10 cellular contexts compared by ENCODE assay signal in genomic region chr7:148304456-148304855, GRCh38.
DNase-seq lines count a peak whose midpoint lies in the region; ATAC-seq, FAIRE-seq and TF ChIP-seq lines count a peak whose summit lies in the region.
"Had no signal": no experiment of that assay in that cellular context is flagged by ENCODE, and none has a peak within 500 bp of the region (broad histone marks: within the 10 kb centered on the region; RNA-seq: fewer than 3 reads in every experiment).

No MANE protein-coding gene starts in this region.

- TF ChIP-seq EP300 in K562 (IDR thresholded peaks at IDR 0.05; ENCODE audit: low read length) = 0 out of 2 replicates have a peak, but pooled peaks have one; percentile 33

- no peak for TF ChIP-seq POLR2A in K562 (conservative IDR thresholded peaks at IDR 0.05)

- H3K4me2 ChIP-seq in K562 (ENCODE audit: insufficient read depth, low read length) = peak overlapping the region; percentile 38

- ATAC-seq in GM21367 (IDR thresholded peaks at IDR 0.05; ENCODE audit: unreplicated experiment) (peak; percentile 75), HG03558 (IDR thresholded peaks at IDR 0.05; ENCODE audit: extremely low read depth, unreplicated experiment) (peak; percentile 62), K562 (peak; percentile 99), psoas muscle (no peak)

- intact Hi-C loops in K562 (cut with micrococcal nuclease) (no loop called here), psoas muscle (cut with DNase I) (no loop called here)

- H3K79me2 ChIP-seq in K562 (ENCODE audit: control insufficient read depth, insufficient read depth, low read length) = no peaks in the 10 kb centered on the region

- peak; percentile 83 for FAIRE-seq in K562 (lab: Jason Lieb, UNC)

- POLR2A ChIA-PET in K562 (lab: Yijun Ruan, JAX) = interaction anchor here (0.6 kb wide), 1 partner anchor 259 kb away, joined by 4 read pairs; no protein-coding TSS in a partner anchor

- H3K9ac ChIP-seq in K562 (ENCODE audit: insufficient read depth in 1 of 2, low read depth in 2 of 2, low read length in 2 of 2) = no peak overlapping the region

- H3K9me1 ChIP-seq in K562 (ENCODE audit: control insufficient read depth, insufficient read depth, low read length) = no peaks in the 10 kb centered on the region

- no peak for TF ChIP-seq CTCF in K562 (IDR thresholded peaks at IDR 0.05 in 2 of 3, conservative IDR thresholded peaks at IDR 0.05 in 1 of 3; ENCODE audit: insufficient read depth in 2 of 3, low read depth in 1 of 3, low read length in 3 of 3)
- no peak for TF ChIP-seq CTCF in psoas muscle (IDR thresholded peaks at IDR 0.05)

- H3K4me1 ChIP-seq in K562 (replicated peaks in 1 of 2; ENCODE audit: control insufficient read depth in 2 of 2, insufficient read depth in 2 of 2, low read length in 2 of 2) (peaks cover 0 to 3% of the 10 kb centered on the region in 2 experiments; a peak in 1 of 5 replicates), psoas muscle (no peaks in the 10 kb centered on the region)

- H3K27ac ChIP-seq in K562 (ENCODE audit: extremely low read depth, low read depth, low read length) (no peak overlapping the region), psoas muscle (no peak overlapping the region)

- DNase-seq in DMS 273 treated with DMSO at 0.1 percent for 48 hours (lab: John Stamatoyannopoulos, UW) (peak; percentile 23), K562 (ENCODE audit: extremely low read depth in 1 of 4, low spot score in 3 of 4) (peak in 2 of 4 experiments; percentile 62 to 78), HPDE6-E6E7 (ENCODE audit: extremely low spot score) (no peak), cerebellar nuclear complex (lab: John Stamatoyannopoulos, UW) (no peak), psoas muscle (no peak)
- no peak for DNase-seq in stimulated activated CD4-positive, alpha-beta T cell treated with anti-CD3 and anti-CD28 coated beads, Interleukin-1b, Interleukin-23, amount 100 ng/mL, for 48 hours
- DNase-seq: central memory CD4-positive, alpha-beta T cell; NCI-H226 had no signal

- H4K20me1 ChIP-seq in K562 (replicated peaks; ENCODE audit: control insufficient read depth, insufficient read depth, low read length) = no peaks in the 10 kb centered on the region

- H3K9me3 ChIP-seq in K562 (replicated peaks; ENCODE audit: control insufficient read depth, insufficient read depth, low read depth, low read length) (no peaks in the 10 kb centered on the region), psoas muscle (no peaks in the 10 kb centered on the region)

- BruUV-seq in K562 (replicated peaks; lab: Mats Ljungman, UMichigan) = no TSS peak

- no peak overlapping the region for H2AFZ ChIP-seq in K562 (ENCODE audit: low read depth, low read length)

- H3K27me3 ChIP-seq in K562 (ENCODE audit: control insufficient read depth in 2 of 2, insufficient read depth in 2 of 2, low read length in 2 of 2) = peaks cover 0 to 5% of the 10 kb centered on the region in 2 experiments; a peak in 1 of 5 replicates
- H3K27me3 ChIP-seq in psoas muscle (ENCODE audit: insufficient read depth in 3 of 3, low read length in 2 of 3) = no peaks in the 10 kb centered on the region

- in situ Hi-C loops in K562 (cut with MboI) = no loop called here

- WGBS in K562 (ENCODE audit: insufficient coverage, low coverage, missing lambda C conversion rate) = 0% methylated on average over 1 of the region's 1 CpG
- 23 to 44% (median 33%) methylated on average over 1 of the region's 1 CpG for WGBS in psoas muscle, 3 donors

- H3K4me3 ChIP-seq in K562 (no peak overlapping the region), psoas muscle (no peak overlapping the region)

- H3K36me3 ChIP-seq in K562 (ENCODE audit: control insufficient read depth, insufficient read depth, low read length) (no peaks in the 10 kb centered on the region), psoas muscle (ENCODE audit: insufficient read depth in 1 of 2, low read depth in 1 of 2) (no peaks in the 10 kb centered on the region)

- no peak for TF ChIP-seq RAD21 in K562 (CRISPR knock-in tag; conservative IDR thresholded peaks at IDR 0.05 in 1 of 2, IDR thresholded peaks at IDR 0.05 in 1 of 2)

- CTCF ChIA-PET in K562 (lab: Yijun Ruan, JAX; ENCODE audit: low intra/inter-chr PET ratio) = no interaction called here

TF ChIP-seq in K562, 482 proteins besides CTCF, POLR2A, EP300 and RAD21 (continues in another document):
- no peak for TF ChIP-seq CHD2 (IDR thresholded peaks at IDR 0.05; ENCODE audit: low read depth, low read length)
- TF ChIP-seq MNT (conservative IDR thresholded peaks at IDR 0.05) = no peak
- TF ChIP-seq RBM39 (optimal IDR thresholded peaks at IDR 0.05; ENCODE audit: low read depth, low read length) = no peak
- TF ChIP-seq PKNOX1 (IDR thresholded peaks at IDR 0.05) = peak; percentile 71
- TF ChIP-seq KAT2B (IDR thresholded peaks at IDR 0.05; ENCODE audit: low read depth, low read length) = no peak
- TF ChIP-seq CBX3 (IDR thresholded peaks at IDR 0.05; ENCODE audit: borderline replicate concordance in 1 of 2, low read length in 2 of 2) = peak in 1 of 2 experiments; percentile 41; a peak in 1 of 3 replicates
- TF ChIP-seq AFF4 (CRISPR knock-in tag; IDR thresholded peaks at IDR 0.05) = no peak
- TF ChIP-seq CBFA2T2 (conservative IDR thresholded peaks at IDR 0.05) = peak; percentile 20; the same call in 1 of the 2 replicates
- peak; percentile 58 for TF ChIP-seq ARID1B (IDR thresholded peaks at IDR 0.05)

Comparison
In these comparisons a context has a peak if more than half of its experiments do, and no peak if none do; other contexts are left out.
1. ATAC-seq: peak in GM21367 (single experiment), HG03558 (single experiment) and K562 (single experiment); none in psoas muscle (0 of 4).